Comparison of ENCODE assay signal across 16 cellular contexts in the genomic region with DNA sequence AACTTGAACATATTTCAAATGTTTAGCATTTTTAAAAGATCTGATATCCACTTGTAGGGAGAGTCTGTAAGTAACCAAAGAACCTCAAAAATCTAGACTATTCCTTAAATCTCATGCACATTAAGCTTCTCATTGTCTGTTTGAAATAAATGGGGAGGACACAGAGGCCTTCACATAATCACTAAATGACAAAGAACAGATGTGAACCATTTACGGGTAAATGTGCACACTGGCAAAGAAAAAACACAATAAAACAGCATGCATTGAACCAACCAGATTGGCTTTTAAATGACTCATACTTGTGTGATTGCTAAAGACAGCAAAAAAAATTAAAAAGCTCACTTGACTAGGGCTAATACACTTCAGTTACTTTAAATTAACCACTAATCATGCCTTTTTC.
DNase-seq lines count a peak whose midpoint lies in the region; TF ChIP-seq lines count a peak whose summit lies in the region.
"Had no signal": no experiment of that assay in that cellular context is flagged by ENCODE, and none has a peak within 500 bp of the region (broad histone marks: within the 10 kb centered on the region; RNA-seq: fewer than 3 reads in every experiment).

No MANE protein-coding gene starts in this region.

- H2BK15ac ChIP-seq in mesenchymal stem cell (ENCODE audit: low read depth, poor library complexity, severe bottlenecking): no peak overlapping the region
- no peak overlapping the region for H2BK15ac ChIP-seq in H9 (ENCODE audit: low read depth, low read length)

- 20 to 45% (median 31%) methylated on average over 1 of the region's 1 CpG for WGBS in adrenal gland, 4 donors
- 0% methylated on average over 1 of the region's 1 CpG for WGBS in mesenchymal stem cell
- WGBS in spleen, 5 donors: 73 to 93% (median 80%) methylated on average over 1 of the region's 1 CpG
- no CpG with 5 or more reads among the region's 1 CpG for WGBS in H9 (ENCODE audit: extremely low coverage, insufficient read length, low lambda C conversion rate)

- no peak overlapping the region for H3K4me3 ChIP-seq in NB4 (ENCODE audit: low read depth, low read length)
- no peak overlapping the region for H3K4me3 ChIP-seq in adrenal gland
- H3K4me3 ChIP-seq in mesenchymal stem cell (ENCODE audit: insufficient read depth in 1 of 2, low read depth in 1 of 2, low read length in 2 of 2): no peak overlapping the region
- H3K4me3 ChIP-seq in vagina: no peak overlapping the region
- H3K4me3 ChIP-seq in spleen: no peak overlapping the region

- H3K36me3 ChIP-seq in adrenal gland (replicated peaks in 1 of 2) (no peaks in the 10 kb centered on the region), mesenchymal stem cell (ENCODE audit: control insufficient read depth in 1 of 2, insufficient read depth in 2 of 2, low read depth in 1 of 2, low read length in 2 of 2) (no peaks in the 10 kb centered on the region), vagina (no peaks in the 10 kb centered on the region), spleen (no peaks in the 10 kb centered on the region)
- H3K36me3 ChIP-seq: neutrophil had no signal

- H4K91ac ChIP-seq in mesenchymal stem cell (ENCODE audit: low read length): no peak overlapping the region
- H4K91ac ChIP-seq in H9 (ENCODE audit: insufficient read length, low read depth, low read length): no peak overlapping the region

- H3K23me2 ChIP-seq in H9 (ENCODE audit: insufficient read length, low read depth, low read length, poor library complexity, severe bottlenecking): no peaks in the 10 kb centered on the region

- H3K4me1 Mint-ChIP-seq in H9: no peaks in the 10 kb centered on the region

- DNase-seq in AG20443 (ENCODE audit: low spot score): peak; percentile 8
- peak; percentile 2 for DNase-seq in NB4 (ENCODE audit: low read depth)
- DNase-seq in adrenal gland: no peak
- peak; percentile 75 for DNase-seq in mesenchymal stem cell
- DNase-seq in vagina (ENCODE audit: extremely low spot score in 2 of 2): no peak
- DNase-seq in spleen: no peak
- no peak for DNase-seq in dedifferentiated amniotic fluid mesenchymal stem cell (ENCODE audit: extremely low spot score)
- no peak for DNase-seq in H9
- DNase-seq: activated CD4-positive, alpha-beta T cell treated with anti-CD3 and anti-CD28 coated beads for 48 hours; IMR-90; mammary epithelial cell; NCI-H1092 treated with DMSO at 0.1 percent for 48 hours; NCI-H526 treated with DMSO at 0.1 percent for 48 hours; stimulated activated naive CD8-positive, alpha-beta T cell treated with anti-CD3 and anti-CD28 coated beads, Interleukin-15, Interleukin-2, amounts not matched to agents 100 U/mL and 50 U/mL, for 24 hours; T-helper 9 cell had no signal

- H3K56ac ChIP-seq in H9 (ENCODE audit: insufficient read length, low read depth, low read length): no peak overlapping the region

- H2AK5ac ChIP-seq in mesenchymal stem cell (ENCODE audit: low read length, severe bottlenecking) (no peak overlapping the region), H9 (ENCODE audit: insufficient read length, low read length) (no peak overlapping the region)

- H3K79me2 ChIP-seq in H9 (ENCODE audit: insufficient read depth, low read length): no peaks in the 10 kb centered on the region

- H4K5ac ChIP-seq in H9 (ENCODE audit: insufficient read length, low read depth, low read length): no peak overlapping the region

- H3K23ac ChIP-seq in mesenchymal stem cell (ENCODE audit: low read length in 2 of 2) (no peak overlapping the region), H9 (ENCODE audit: insufficient read length, low read depth, low read length) (no peak overlapping the region)

- H3K79me1 ChIP-seq in mesenchymal stem cell (replicated peaks; ENCODE audit: low read length, poor library complexity, severe bottlenecking): no peaks in the 10 kb centered on the region
- H3K79me1 ChIP-seq in H9 (ENCODE audit: insufficient read depth, low read depth, low read length, poor library complexity, severe bottlenecking): no peaks in the 10 kb centered on the region

- no peaks in the 10 kb centered on the region; a peak in 1 of 7 replicates for H3K36me3 Mint-ChIP-seq in H9 (ENCODE audit: insufficient read depth in 1 of 3, low read depth in 3 of 3)

- H3K14ac ChIP-seq in mesenchymal stem cell (ENCODE audit: low read length in 2 of 2): no peak overlapping the region
- no peak overlapping the region for H3K14ac ChIP-seq in H9 (ENCODE audit: insufficient read depth, low read length)

- H3K27ac ChIP-seq in adrenal gland (peak overlapping the region in 3 of 5 donors; percentile 17 to 64 (median 27)), mesenchymal stem cell (ENCODE audit: low read length, poor library complexity, severe bottlenecking) (peak overlapping the region; percentile 47), vagina (no peak overlapping the region), spleen (no peak overlapping the region), H9 (ENCODE audit: insufficient read length, low read depth, low read length) (no peak overlapping the region)
- H3K27ac ChIP-seq: neutrophil had no signal

- H3K4ac ChIP-seq in mesenchymal stem cell (ENCODE audit: low read depth in 1 of 2, low read length in 2 of 2) (no peak overlapping the region), H9 (ENCODE audit: low read depth, low read length) (no peak overlapping the region)

- no peak overlapping the region for H2BK20ac ChIP-seq in H9 (ENCODE audit: low read depth, low read length, poor library complexity, severe bottlenecking)

- H3K27me3 ChIP-seq in adrenal gland: no peaks in the 10 kb centered on the region
- H3K27me3 ChIP-seq in mesenchymal stem cell (ENCODE audit: control insufficient read depth in 1 of 2, insufficient read depth in 1 of 2, low read length in 2 of 2): no peaks in the 10 kb centered on the region
- no peaks in the 10 kb centered on the region for H3K27me3 ChIP-seq in vagina
- H3K27me3 ChIP-seq in spleen (replicated peaks in 1 of 7): no peaks in the 10 kb centered on the region
- no peaks in the 10 kb centered on the region for H3K27me3 ChIP-seq in H9 (ENCODE audit: insufficient read depth, low read length)
- H3K27me3 ChIP-seq: neutrophil had no signal

- H2BK120ac ChIP-seq in mesenchymal stem cell (ENCODE audit: low read depth, low read length): no peak overlapping the region
- H2BK120ac ChIP-seq in H9 (ENCODE audit: low read depth, low read length, poor library complexity, severe bottlenecking): no peak overlapping the region

- H4K8ac ChIP-seq in mesenchymal stem cell (ENCODE audit: low read length): no peak overlapping the region
- H4K8ac ChIP-seq in H9 (replicated peaks; ENCODE audit: insufficient read length, low read depth, low read length): no peak overlapping the region

- intact Hi-C loops in adrenal gland (cut with DNase I): no loop called here
- intact Hi-C loops in vagina (cut with DNase I): no loop called here
- intact Hi-C loops in spleen (cut with DNase I; ENCODE audit: low total_unique reads): no loop called here

- H3T11ph ChIP-seq in H9 (ENCODE audit: low read length): no peak overlapping the region

- H3K9me3 ChIP-seq in adrenal gland (replicated peaks in 1 of 3) (peaks cover 0 to 4% (median 0%) of the 10 kb centered on the region in 3 donors), mesenchymal stem cell (ENCODE audit: control insufficient read depth, low read length) (no peaks in the 10 kb centered on the region), vagina (no peaks in the 10 kb centered on the region), spleen (no peaks in the 10 kb centered on the region), H9 (ENCODE audit: control insufficient read depth, low read depth, low read length) (no peaks in the 10 kb centered on the region)
- H3K9me3 ChIP-seq: neutrophil had no signal

- H3K4me1 ChIP-seq in adrenal gland (replicated peaks in 1 of 2) (peaks cover 16 to 46% of the 10 kb centered on the region in 2 donors), mesenchymal stem cell (ENCODE audit: control insufficient read depth, insufficient read depth, low read depth, low read length) (no peaks in the 10 kb centered on the region), vagina (no peaks in the 10 kb centered on the region), spleen (no peaks in the 10 kb centered on the region), H9 (ENCODE audit: insufficient read depth, low read length) (no peaks in the 10 kb centered on the region)

- no peaks in the 10 kb centered on the region for H3K9me3 Mint-ChIP-seq in H9

- H3K9ac ChIP-seq in mesenchymal stem cell (ENCODE audit: low read length) (no peak overlapping the region), H9 (ENCODE audit: extremely low read depth, insufficient read length, low read length) (no peak overlapping the region)

- H3K27ac Mint-ChIP-seq in H9: no peak overlapping the region; a peak in 1 of 7 replicates

- H3K4me2 ChIP-seq in mesenchymal stem cell (ENCODE audit: low read length, poor library complexity, severe bottlenecking) (no peak overlapping the region), H9 (ENCODE audit: insufficient read depth, insufficient read length, low read length) (no peak overlapping the region)

- H2AFZ ChIP-seq in mesenchymal stem cell (ENCODE audit: low read depth, low read length): no peak overlapping the region
- no peak overlapping the region for H2AFZ ChIP-seq in H9 (ENCODE audit: low read length)

- H3K18ac ChIP-seq in mesenchymal stem cell (ENCODE audit: low read depth in 1 of 2, low read length in 2 of 2) (no peak overlapping the region), H9 (ENCODE audit: insufficient read length, low read depth, low read length) (no peak overlapping the region)

- H3K4me3 Mint-ChIP-seq in H9: no peak overlapping the region

- no peak overlapping the region for H2BK12ac ChIP-seq in mesenchymal stem cell (ENCODE audit: low read length in 2 of 2)
- H2BK12ac ChIP-seq in H9 (ENCODE audit: insufficient read length, low read depth, low read length): no peak overlapping the region

- TF ChIP-seq CTCF in NB4 (IDR thresholded peaks at IDR 0.05; ENCODE audit: low read depth, low read length) (no peak), adrenal gland (IDR thresholded peaks at IDR 0.05) (no peak), vagina (IDR thresholded peaks at IDR 0.05) (no peak), spleen (IDR thresholded peaks at IDR 0.05 in 8 of 11, conservative IDR thresholded peaks at IDR 0.05 in 3 of 11) (no peak), H9 (conservative IDR thresholded peaks at IDR 0.05) (no peak)

- TF ChIP-seq POLR2A in NB4 (IDR thresholded peaks at IDR 0.05; ENCODE audit: extremely low read depth, insufficient read length) (no peak), adrenal gland (IDR thresholded peaks at IDR 0.05) (no peak), vagina (IDR thresholded peaks at IDR 0.05) (no peak), spleen (IDR thresholded peaks at IDR 0.05) (no peak)

- no peaks in the 10 kb centered on the region for H4K20me1 ChIP-seq in H9 (ENCODE audit: control insufficient read depth, insufficient read depth, insufficient read length)

- H2BK5ac ChIP-seq in mesenchymal stem cell (ENCODE audit: low read depth, low read length, poor library complexity, severe bottlenecking): no peak overlapping the region
- no peak overlapping the region for H2BK5ac ChIP-seq in H9 (ENCODE audit: insufficient read length, low read length)

- H3K27me3 Mint-ChIP-seq in H9 (ENCODE audit: low read depth): no peaks in the 10 kb centered on the region

Comparison
In these comparisons a context has a peak if more than half of its experiments do, and no peak if none do; other contexts are left out.
1. DNase-seq: peak in AG20443 (single experiment), NB4 (single experiment) and mesenchymal stem cell (single experiment); none in adrenal gland (0 of 7), vagina (0 of 2), spleen (single experiment), dedifferentiated amniotic fluid mesenchymal stem cell (single experiment) and H9 (single experiment).
2. H3K27ac ChIP-seq: peak in adrenal gland (3 of 5) and mesenchymal stem cell (single experiment); none in vagina (single experiment), spleen (0 of 8) and H9 (single experiment).